ENCODE assay signal across 9 cellular contexts in the genomic region with DNA sequence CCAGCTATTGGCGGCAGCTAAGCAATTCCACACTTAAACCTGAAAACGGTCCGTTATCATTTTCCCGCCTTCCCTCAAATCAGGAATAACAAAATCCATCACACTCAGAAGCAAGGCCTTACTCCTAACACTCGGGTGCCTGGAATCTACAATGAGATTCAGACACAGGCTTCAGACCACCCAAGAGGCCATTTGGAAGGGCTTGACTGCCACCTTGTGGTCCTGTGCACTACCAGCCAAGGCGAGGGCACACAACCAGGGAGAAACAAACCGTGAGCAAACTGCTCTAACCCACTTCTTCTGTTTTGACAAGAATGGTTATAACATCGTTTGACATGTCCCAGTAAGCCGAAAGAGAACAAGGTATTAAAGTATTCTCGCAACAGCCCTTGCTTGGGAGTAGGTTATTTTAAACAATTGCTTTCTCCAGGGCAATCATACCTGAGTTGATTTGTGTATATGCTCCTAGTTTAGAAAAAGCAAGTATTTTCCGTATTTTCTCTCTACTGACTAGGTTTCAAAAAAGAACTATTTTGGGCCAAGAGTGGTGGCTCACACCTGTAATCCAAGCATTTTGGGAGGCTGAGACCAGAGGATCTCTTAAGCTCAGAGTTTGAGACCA. TPM values are rescaled to one million over a fixed set of nuclear protein-coding genes. Genes with fewer than 3 reads are reported as not detected.
DNase-seq lines count a peak whose midpoint lies in the region; ATAC-seq, FAIRE-seq and TF ChIP-seq lines count a peak whose summit lies in the region.
"Had no signal": no experiment of that assay in that cellular context is flagged by ENCODE, and none has a peak within 500 bp of the region (broad histone marks: within the 10 kb centered on the region; RNA-seq: fewer than 3 reads in every experiment).

No MANE protein-coding gene starts in this region.

- no peaks in the 10 kb centered on the region for H3K4me1 ChIP-seq in A549
- no peaks in the 10 kb centered on the region for H3K4me1 ChIP-seq in osteoblast (ENCODE audit: insufficient read depth, low read length)

- WGBS in A549 (ENCODE audit: missing lambda C conversion rate), result 17% methylated on average over 11 of the region's 11 CpGs

- no peaks in the 10 kb centered on the region for H3K79me2 ChIP-seq in osteoblast (ENCODE audit: insufficient read depth, low read length)

- no peak overlapping the region for H3K4me3 ChIP-seq in A549
- no peak overlapping the region for H3K4me3 ChIP-seq in GM12875 (ENCODE audit: low read depth, low read length)
- no peak overlapping the region for H3K4me3 ChIP-seq in fibroblast of villous mesenchyme (ENCODE audit: low read depth, low read length)
- H3K4me3 ChIP-seq in osteoblast (ENCODE audit: insufficient read depth, low read length), result no peak overlapping the region
- H3K4me3 ChIP-seq: skin epidermis had no signal

- peaks cover 18% of the 10 kb centered on the region for H3K27me3 ChIP-seq in osteoblast (ENCODE audit: insufficient read depth, low read length)

- peaks cover 20% of the 10 kb centered on the region for H3K36me3 ChIP-seq in osteoblast (ENCODE audit: insufficient read depth, low read length)

- FAIRE-seq in A549 (lab: Jason Lieb, UNC), result no peak

- CTCF ChIA-PET in A549 (lab: Yijun Ruan, JAX), result interaction anchor here (0.8 to 1.4 kb wide), 7 partner anchors 8 to 81 kb away, joined by 3 to 4 read pairs (median 3); no protein-coding TSS in a partner anchor

- H3K4me2 ChIP-seq in A549 (no peak overlapping the region), osteoblast (ENCODE audit: insufficient read depth, low read length) (no peak overlapping the region)

- H3K9me3 ChIP-seq in A549, result no peaks in the 10 kb centered on the region
- no peaks in the 10 kb centered on the region for H3K9me3 ChIP-seq in osteoblast (ENCODE audit: low read depth, low read length)

- TF ChIP-seq CTCF in A549 (IDR thresholded peaks at IDR 0.05) (peak; percentile 64), GM12875 (IDR thresholded peaks at IDR 0.05; ENCODE audit: borderline replicate concordance, insufficient read depth, low read depth, low read length) (peak; percentile 82), fibroblast of villous mesenchyme (IDR thresholded peaks at IDR 0.05; ENCODE audit: insufficient read depth, low read depth, low read length) (peak; percentile 85), osteoblast (IDR thresholded peaks at IDR 0.05; ENCODE audit: extremely low read depth, low read depth, low read length) (peak; percentile 83)

- no peak overlapping the region for H2AFZ ChIP-seq in osteoblast (ENCODE audit: low read length)

- H3K27ac ChIP-seq in A549 (no peak overlapping the region), osteoblast (ENCODE audit: low read depth, low read length) (no peak overlapping the region)
- H3K27ac ChIP-seq: skin epidermis had no signal

- TF ChIP-seq EP300 in A549 (IDR thresholded peaks at IDR 0.05), result no peak

- TF ChIP-seq RAD21 in A549 (conservative IDR thresholded peaks at IDR 0.05 in 1 of 2, IDR thresholded peaks at IDR 0.05 in 1 of 2), result peak; percentile 73 to 81

- no peak for TF ChIP-seq POLR2A in A549 (IDR thresholded peaks at IDR 0.05; ENCODE audit: low read length)

- ATAC-seq in A549, result peak; percentile 90 to 98
- peak; percentile 76 for ATAC-seq in HG02884 (IDR thresholded peaks at IDR 0.05; ENCODE audit: unreplicated experiment)
- no peak for ATAC-seq in HG03521 (IDR thresholded peaks at IDR 0.05; ENCODE audit: unreplicated experiment)

- POLR2A ChIA-PET in A549 (lab: Yijun Ruan, JAX), result no interaction called here

- H4K20me1 ChIP-seq in osteoblast (ENCODE audit: insufficient read depth, low read length), result no peaks in the 10 kb centered on the region

- DNase-seq in A549 (ENCODE audit: low read depth in 1 of 2, low spot score in 1 of 2) (peak; percentile 36 to 60), NCI-H510A (lab: John Stamatoyannopoulos, UW) (peak; percentile 5), fibroblast of villous mesenchyme (ENCODE audit: low read depth) (peak; percentile 57), osteoblast (ENCODE audit: insufficient read length, low spot score, missing footprints) (peak; percentile 81)
- peak in 2 of 3 experiments; percentile 2 to 15 for DNase-seq in activated CD8-positive, alpha-beta memory T cell treated with anti-CD3 and anti-CD28 coated beads for 48 hours (ENCODE audit: low read depth in 2 of 3, low spot score in 2 of 3)

TF ChIP-seq in A549, 52 proteins besides CTCF, POLR2A, EP300 and RAD21:
- TF ChIP-seq SMC3 (IDR thresholded peaks at IDR 0.05), result peak; percentile 46
- no peak for TF ChIP-seq CBX8 (IDR thresholded peaks at IDR 0.05)

RNA-seq across cellular contexts. Expression of a gene that starts 40.1 kb away (rescaled TPM):
- not detected in 2 replicates for polyA plus RNA-seq in A549 (2011; rRNA removed)
- polyA plus RNA-seq in A549 (2012; cell fraction: cytosol; rRNA removed), result not detected in 2 replicates
- not detected in 2 replicates for polyA plus RNA-seq in A549 (2012; cell fraction: nucleus; rRNA removed)
- not detected in 3 replicates for polyA plus RNA-seq in A549 (2017; fragmentation: RNase III; extraction: RNeasy Plus Mini Kit Qiagen cat#74134 plus additional on column Dnase treatment)
- polyA minus RNA-seq in A549 (2011; rRNA and poly(A)+ RNA removed), result not detected in 2 replicates
- not detected in 2 replicates for total RNA-seq in fibroblast of villous mesenchyme
- total RNA-seq in osteoblast, result not detected in 2 replicates

RNA-seq across cellular contexts. Expression of a gene that starts 41.0 kb away (rescaled TPM):
- 11.1 and 11.3 TPM in 2 replicates for polyA plus RNA-seq in A549 (2011; rRNA removed)
- 4.5 and 4.7 TPM in 2 replicates for polyA plus RNA-seq in A549 (2012; cell fraction: cytosol; rRNA removed)
- 3.5 and 5.8 TPM in 2 replicates for polyA plus RNA-seq in A549 (2012; cell fraction: nucleus; rRNA removed)
- 8.6 to 10.0 TPM (median 9.3 TPM) in 3 replicates for polyA plus RNA-seq in A549 (2017; fragmentation: RNase III; extraction: RNeasy Plus Mini Kit Qiagen cat#74134 plus additional on column Dnase treatment)
- 7.4 and 7.7 TPM in 2 replicates for polyA minus RNA-seq in A549 (2011; rRNA and poly(A)+ RNA removed)
- total RNA-seq in fibroblast of villous mesenchyme, result 64.1 and 68.2 TPM in 2 replicates
- 65.9 and 74.0 TPM in 2 replicates for total RNA-seq in osteoblast

Comparison
In these comparisons a context has a peak if more than half of its experiments do, and no peak if none do; other contexts are left out.
1. DNase-seq: peak in every context shown above with its lines; median percentile 81 in osteoblast; 57 in fibroblast of villous mesenchyme; 48 in A549; 8 in activated CD8-positive, alpha-beta memory T cell treated with anti-CD3 and anti-CD28 coated beads for 48 hours; 5 in NCI-H510A.